Comparison of ENCODE assay signal across 9 cellular contexts in genomic region chr11:44309483-44310197, GRCh38. TPM values are rescaled to one million over a fixed set of nuclear protein-coding genes. Genes with fewer than 3 reads are reported as not detected.
DNase-seq lines count a peak whose midpoint lies in the region; ATAC-seq and TF ChIP-seq lines count a peak whose summit lies in the region.
"Had no signal": no experiment of that assay in that cellular context is flagged by ENCODE, and none has a peak within 500 bp of the region (broad histone marks: within the 10 kb centered on the region; RNA-seq: fewer than 3 reads in every experiment).

TSS of gene ALX4 (minus strand) at chr11:44310139. CDS start at chr11:44310062, 77 bp downstream.

- peaks cover 100% of the 10 kb centered on the region in 11 experiments for H3K27me3 ChIP-seq in BLaER1 treated with 17β-estradiol and CSF1 and Interleukin-3, amounts not matched to agents 10 nM and 100 nM
- peaks cover 71% of the 10 kb centered on the region for H3K27me3 ChIP-seq in thyroid gland

- H3K9me3 ChIP-seq in BLaER1 treated with 17β-estradiol and CSF1 and Interleukin-3, amounts not matched to agents 10 nM and 100 nM (replicated peaks in 1 of 11) = peaks cover 0 to 17% (median 3%) of the 10 kb centered on the region in 11 experiments; a peak in 9 of 22 replicates
- no peaks in the 10 kb centered on the region for H3K9me3 ChIP-seq in thyroid gland

- H3K36me3 ChIP-seq in BLaER1 treated with 17β-estradiol and CSF1 and Interleukin-3, amounts not matched to agents 10 nM and 100 nM = no peaks in the 10 kb centered on the region
- no peaks in the 10 kb centered on the region for H3K36me3 ChIP-seq in thyroid gland

- H3K27me3 Mint-ChIP-seq in IgD-negative memory B cell = peaks cover 75% of the 10 kb centered on the region
- peaks cover 97% of the 10 kb centered on the region for H3K27me3 Mint-ChIP-seq in activated naive CD8-positive, alpha-beta T cell treated with anti-CD3 and anti-CD28 coated beads for 36 hours

- H3K27ac ChIP-seq in BLaER1 treated with 17β-estradiol and CSF1 and Interleukin-3, amounts not matched to agents 10 nM and 100 nM = no peak within 1 kb of the TSS
- H3K27ac ChIP-seq in thyroid gland = no peak within 1 kb of the TSS

- 1 to 4% methylated on average over 26 to 33 of the region's 71 CpGs for WGBS in thyroid gland, 2 donors

- no peaks in the 10 kb centered on the region for H3K9me3 Mint-ChIP-seq in IgD-negative memory B cell
- no peaks in the 10 kb centered on the region for H3K9me3 Mint-ChIP-seq in activated naive CD8-positive, alpha-beta T cell treated with anti-CD3 and anti-CD28 coated beads for 36 hours
- H3K9me3 Mint-ChIP-seq: dendritic cell treated with granulocyte-macrophage colony-stimulating factor and Interleukin-4, amounts not matched to agents 40 ng/mL and 50 ng/mL, for 4 days had no signal

- TF ChIP-seq POLR2A in thyroid gland (IDR thresholded peaks at IDR 0.05) = no peak

- DNase-seq in activated naive CD8-positive, alpha-beta T cell treated with anti-CD3 and anti-CD28 coated beads for 36 hours = peak; percentile 44
- DNase-seq in islet precursor cell = peak; percentile 81
- DNase-seq in thyroid gland = peak; percentile 33 to 43
- DNase-seq in DMS153 (lab: John Stamatoyannopoulos, UW) = no peak

- H3K4me1 Mint-ChIP-seq in IgD-negative memory B cell = peaks cover 9 to 22% (median 17%) of the 10 kb centered on the region in 3 donors
- H3K4me1 Mint-ChIP-seq in activated naive CD8-positive, alpha-beta T cell treated with anti-CD3 and anti-CD28 coated beads for 36 hours = peaks cover 22% of the 10 kb centered on the region

- H3K36me3 Mint-ChIP-seq in IgD-negative memory B cell = no peaks in the 10 kb centered on the region
- H3K36me3 Mint-ChIP-seq in activated naive CD8-positive, alpha-beta T cell treated with anti-CD3 and anti-CD28 coated beads for 36 hours = no peaks in the 10 kb centered on the region

- TF ChIP-seq CTCF in thyroid gland (IDR thresholded peaks at IDR 0.05) = no peak

- no peak within 1 kb of the TSS for H3K9ac ChIP-seq in BLaER1 treated with 17β-estradiol and CSF1 and Interleukin-3, amounts not matched to agents 10 nM and 100 nM

- H3K4me3 ChIP-seq in BLaER1 treated with 17β-estradiol and CSF1 and Interleukin-3, amounts not matched to agents 10 nM and 100 nM = peak within 1 kb of the TSS in 6 of 10 experiments; percentile 19 to 40 (median 28); a peak in 6 of 20 replicates
- peak within 1 kb of the TSS in 1 of 3 donors; percentile 21 for H3K4me3 ChIP-seq in thyroid gland (replicated peaks in 1 of 3)

- peak within 1 kb of the TSS in 2 of 3 donors; percentile 47 to 73 for H3K27ac Mint-ChIP-seq in IgD-negative memory B cell
- no peak within 1 kb of the TSS for H3K27ac Mint-ChIP-seq in activated naive CD8-positive, alpha-beta T cell treated with anti-CD3 and anti-CD28 coated beads for 36 hours
- H3K27ac Mint-ChIP-seq: dendritic cell treated with granulocyte-macrophage colony-stimulating factor and Interleukin-4, amounts not matched to agents 40 ng/mL and 50 ng/mL, for 4 days had no signal

- intact Hi-C loops in thyroid gland (cut with DNase I) = no loop called here

- H4K20me1 ChIP-seq in BLaER1 treated with 17β-estradiol and CSF1 and Interleukin-3, amounts not matched to agents 10 nM and 100 nM = peaks cover 0 to 90% (median 61%) of the 10 kb centered on the region in 11 experiments; a peak in 16 of 22 replicates

- ATAC-seq in HG02610 (IDR thresholded peaks at IDR 0.05; ENCODE audit: unreplicated experiment) (no peak), HG02678 (IDR thresholded peaks at IDR 0.05; ENCODE audit: unreplicated experiment) (no peak)

- H3K4me1 ChIP-seq in BLaER1 treated with 17β-estradiol and CSF1 and Interleukin-3, amounts not matched to agents 10 nM and 100 nM = peaks cover 17 to 31% (median 25%) of the 10 kb centered on the region in 10 experiments
- H3K4me1 ChIP-seq in thyroid gland = peaks cover 32 to 38% of the 10 kb centered on the region in 2 donors

- peak within 1 kb of the TSS in 3 of 4 donors; percentile 58 to 89 (median 81) for H3K4me3 Mint-ChIP-seq in IgD-negative memory B cell
- H3K4me3 Mint-ChIP-seq in activated naive CD8-positive, alpha-beta T cell treated with anti-CD3 and anti-CD28 coated beads for 36 hours = no peak within 1 kb of the TSS
- H3K4me3 Mint-ChIP-seq: dendritic cell treated with granulocyte-macrophage colony-stimulating factor and Interleukin-4, amounts not matched to agents 40 ng/mL and 50 ng/mL, for 4 days had no signal

- H3K4me2 ChIP-seq in BLaER1 treated with 17β-estradiol and CSF1 and Interleukin-3, amounts not matched to agents 10 nM and 100 nM = peak within 1 kb of the TSS; percentile 12 to 79 (median 53); a peak in 20 of 22 replicates

RNA-seq across cellular contexts. Expression of gene ALX4, which starts in this region (rescaled TPM):
- not detected for polyA plus RNA-seq in IgD-negative memory B cell
- not detected for total RNA-seq in activated naive CD8-positive, alpha-beta T cell treated with anti-CD3 and anti-CD28 coated beads for 36 hours
- total RNA-seq in thyroid gland = under 1 TPM in 2 of 4 donors, not detected in 2; 0.10 to 0.11 TPM

Comparison
In these comparisons a context has a peak if more than half of its experiments do, and no peak if none do; other contexts are left out.
1. Peak in DNase-seq in activated naive CD8-positive, alpha-beta T cell treated with anti-CD3 and anti-CD28 coated beads for 36 hours; RNA of the gene not detected or under 1 TPM.
2. Peak in DNase-seq in thyroid gland; RNA of the gene not detected or under 1 TPM.